ENCODE assay signal across 8 cellular contexts in genomic region chr13:21297452-21297851, GRCh38.
DNase-seq lines count a peak whose midpoint lies in the region; ATAC-seq and TF ChIP-seq lines count a peak whose summit lies in the region.

No MANE protein-coding gene starts in this region.

- H3K4me2 ChIP-seq in mesendoderm (ENCODE audit: low read length): no peak overlapping the region

- no peaks in the 10 kb centered on the region for H3K79me2 ChIP-seq in mesendoderm (ENCODE audit: control insufficient read depth, insufficient read depth, low read length)

- no peak overlapping the region for H3K23ac ChIP-seq in mesendoderm (ENCODE audit: low read length)

- no peak overlapping the region for H2BK5ac ChIP-seq in mesendoderm (ENCODE audit: low read length)

- H3K27me3 ChIP-seq in ascending aorta: no peaks in the 10 kb centered on the region
- no peaks in the 10 kb centered on the region for H3K27me3 ChIP-seq in mesendoderm (ENCODE audit: insufficient read depth, low read length, poor library complexity)

- H3K9ac ChIP-seq in mesendoderm (ENCODE audit: low read length): no peak overlapping the region

- peak overlapping the region; percentile 73 to 81 for H3K27ac ChIP-seq in ascending aorta
- no peak overlapping the region for H3K27ac ChIP-seq in mesendoderm (ENCODE audit: low read depth, low read length)

- H3K4ac ChIP-seq in mesendoderm (ENCODE audit: low read depth, low read length): no peak overlapping the region

- WGBS in mesendoderm (ENCODE audit: extremely low coverage, insufficient coverage, low lambda C conversion rate): no CpG with 5 or more reads among the region's 2 CpGs

- no peaks in the 10 kb centered on the region for H3K79me1 ChIP-seq in mesendoderm (ENCODE audit: low read length)

- no peaks in the 10 kb centered on the region for H3K9me3 ChIP-seq in ascending aorta

- H2AK5ac ChIP-seq in mesendoderm (ENCODE audit: low read length): no peak overlapping the region

- H3K36me3 ChIP-seq in ascending aorta (no peaks in the 10 kb centered on the region), mesendoderm (ENCODE audit: control insufficient read depth, insufficient read depth, low read length) (no peaks in the 10 kb centered on the region)

- peaks cover 0 to 6% of the 10 kb centered on the region in 2 donors for H3K4me1 ChIP-seq in ascending aorta
- peaks cover 2% of the 10 kb centered on the region for H3K4me1 ChIP-seq in mesendoderm (ENCODE audit: control insufficient read depth, low read depth, low read length)

- no peak for TF ChIP-seq CTCF in ascending aorta (IDR thresholded peaks at IDR 0.05)

- H4K8ac ChIP-seq in mesendoderm (ENCODE audit: low read depth, low read length): no peak overlapping the region

- intact Hi-C loops in ascending aorta (cut with DNase I): loop anchor here (2.0 to 10.0 kb wide), 5 partner anchors 121 to 730 kb away; partner anchors contain the start of genes IFT88, LATS2, MICU2 and MRPL57

- H4K5ac ChIP-seq in mesendoderm (ENCODE audit: low read length): no peak overlapping the region

- H3K56ac ChIP-seq in mesendoderm (ENCODE audit: low read length): no peak overlapping the region

- ATAC-seq in GM21526 (IDR thresholded peaks at IDR 0.05; ENCODE audit: low FRiP score, unreplicated experiment) (no peak), GM19397 (IDR thresholded peaks at IDR 0.05; ENCODE audit: unreplicated experiment) (no peak), GM21825 (IDR thresholded peaks at IDR 0.05; ENCODE audit: unreplicated experiment) (no peak)

- peak; percentile 36 for DNase-seq in ELR (ENCODE audit: low read depth)
- DNase-seq in Jurkat, Clone E6-1 (ENCODE audit: low read depth, low spot score): no peak
- DNase-seq in ascending aorta (ENCODE audit: low spot score in 2 of 2): no peak
- DNase-seq in mesendoderm: peak; percentile 14
- no peak for DNase-seq in AG20443 (ENCODE audit: low spot score)

- H2BK15ac ChIP-seq in mesendoderm (replicated peaks; ENCODE audit: low read depth): no peak overlapping the region

- no peak overlapping the region for H2BK120ac ChIP-seq in mesendoderm (ENCODE audit: low read depth, low read length)

- H3K18ac ChIP-seq in mesendoderm (ENCODE audit: low read length): no peak overlapping the region

- H3K4me3 ChIP-seq in Jurkat, Clone E6-1 (ENCODE audit: low read length): peak overlapping the region; percentile 88
- H3K4me3 ChIP-seq in ascending aorta: peak overlapping the region; percentile 88 to 94
- H3K4me3 ChIP-seq in mesendoderm (ENCODE audit: low read length): no peak overlapping the region

Comparison
In these comparisons a context has a peak if more than half of its experiments do, and no peak if none do; other contexts are left out.
1. DNase-seq: peak in ELR (single experiment) and mesendoderm (single experiment); none in Jurkat, Clone E6-1 (single experiment), ascending aorta (0 of 2) and AG20443 (single experiment).